17 cellular contexts compared by ENCODE assay signal in the genomic region with DNA sequence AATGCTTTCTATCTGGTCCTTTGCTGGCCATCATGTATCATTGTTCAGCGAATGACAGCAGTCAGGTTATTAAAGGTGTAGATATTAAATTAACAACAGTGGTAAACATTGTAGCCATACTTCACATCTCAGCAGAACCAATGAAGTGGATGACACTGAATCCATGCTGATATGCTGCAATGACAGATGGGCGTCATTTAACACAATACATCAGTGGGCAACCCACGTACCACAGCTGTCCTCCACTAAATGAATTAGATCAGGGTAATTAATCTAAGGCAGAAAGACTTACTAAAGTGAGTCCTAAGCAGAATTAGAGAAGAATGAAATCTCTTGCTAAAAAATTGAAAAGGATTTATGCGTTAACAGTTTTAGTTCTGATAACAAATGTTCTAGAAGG.
"Had no signal": no experiment of that assay in that cellular context is flagged by ENCODE, and none has a peak within 500 bp of the region (broad histone marks: within the 10 kb centered on the region; RNA-seq: fewer than 3 reads in every experiment).

No MANE protein-coding gene starts in this region.

- H3K36me3 Mint-ChIP-seq: activated naive CD4-positive, alpha-beta T cell treated with anti-CD3 and anti-CD28 coated beads, Interleukin-2, amount 50 U/mL, for 72 hours; naive thymus-derived CD8-positive, alpha-beta T cell; stimulated activated effector memory CD8-positive, alpha-beta T cell treated with anti-CD3 and anti-CD28 coated beads, Interleukin-12 subunit alpha, Interleukin-12 subunit beta, amount 100 ng/mL, for 72 hours had no signal

- H3K27ac ChIP-seq: adrenal gland, psoas muscle, right lobe of liver, stomach, vagina, VCaP had no signal

- H3K4me1 ChIP-seq: adrenal gland, psoas muscle, right lobe of liver, stomach, vagina had no signal

- H3K4me3 Mint-ChIP-seq: dendritic cell treated with granulocyte-macrophage colony-stimulating factor and Interleukin-4, amounts not matched to agents 40 ng/mL and 50 ng/mL, for 4 days; effector memory CD8-positive, alpha-beta T cell; naive thymus-derived CD8-positive, alpha-beta T cell; stimulated activated effector memory CD8-positive, alpha-beta T cell treated with anti-CD3 and anti-CD28 coated beads, Interleukin-12 subunit alpha, Interleukin-12 subunit beta, amount 100 ng/mL, for 72 hours had no signal

- H3K27me3 Mint-ChIP-seq: dendritic cell treated with granulocyte-macrophage colony-stimulating factor and Interleukin-4, amounts not matched to agents 40 ng/mL and 50 ng/mL, for 4 days; effector memory CD8-positive, alpha-beta T cell; naive thymus-derived CD8-positive, alpha-beta T cell had no signal

- ATAC-seq: activated naive CD4-positive, alpha-beta T cell treated with anti-CD3 and anti-CD28 coated beads, Interleukin-2, amount 50 U/mL, for 72 hours; effector memory CD8-positive, alpha-beta T cell; naive thymus-derived CD8-positive, alpha-beta T cell; psoas muscle; right lobe of liver; stimulated activated effector memory CD8-positive, alpha-beta T cell treated with anti-CD3 and anti-CD28 coated beads, Interleukin-12 subunit alpha, Interleukin-12 subunit beta, amount 100 ng/mL, for 72 hours had no signal

- H3K9me3 ChIP-seq: adrenal gland, psoas muscle, right lobe of liver, stomach, vagina had no signal

- H3K4me1 Mint-ChIP-seq: naive thymus-derived CD8-positive, alpha-beta T cell; stimulated activated effector memory CD8-positive, alpha-beta T cell treated with anti-CD3 and anti-CD28 coated beads, Interleukin-12 subunit alpha, Interleukin-12 subunit beta, amount 100 ng/mL, for 72 hours had no signal

- H3K27me3 ChIP-seq: adrenal gland, stomach, vagina had no signal

- H3K27ac Mint-ChIP-seq: activated naive CD4-positive, alpha-beta T cell treated with anti-CD3 and anti-CD28 coated beads, Interleukin-2, amount 50 U/mL, for 72 hours; dendritic cell treated with granulocyte-macrophage colony-stimulating factor and Interleukin-4, amounts not matched to agents 40 ng/mL and 50 ng/mL, for 4 days; effector memory CD8-positive, alpha-beta T cell; naive thymus-derived CD8-positive, alpha-beta T cell; stimulated activated effector memory CD8-positive, alpha-beta T cell treated with anti-CD3 and anti-CD28 coated beads, Interleukin-12 subunit alpha, Interleukin-12 subunit beta, amount 100 ng/mL, for 72 hours had no signal

- H3K36me3 ChIP-seq: right lobe of liver, stomach, vagina had no signal

- H3K4me3 ChIP-seq: adrenal gland, psoas muscle, right lobe of liver, stomach, vagina had no signal

- DNase-seq: activated CD4-positive, alpha-beta T cell treated with anti-CD3 and anti-CD28 coated beads for 1 hour; activated CD4-positive, alpha-beta T cell treated with anti-CD3 and anti-CD28 coated beads, Interleukin-2, amount 50 U/mL, for 4 hours; activated gamma-delta T cell; adrenal gland; effector memory CD8-positive, alpha-beta T cell; naive thymus-derived CD8-positive, alpha-beta T cell; psoas muscle; right lobe of liver; small intestine; stimulated activated CD4-positive, alpha-beta T cell treated with anti-CD3 and anti-CD28 coated beads, Interleukin-4, amount 100 ng/mL, for 24 hours; stomach; trophoblast cell had no signal
